In genomic region chr19:7670790-7671189, GRCh38 we compare ENCODE assay signal across 23 cellular contexts. TPM values are rescaled to one million over a fixed set of nuclear protein-coding genes. Genes with fewer than 3 reads are reported as not detected.
DNase-seq lines count a peak whose midpoint lies in the region; ATAC-seq lines count a peak whose summit lies in the region.
"Had no signal": no experiment of that assay in that cellular context is flagged by ENCODE, and none has a peak within 500 bp of the region (broad histone marks: within the 10 kb centered on the region; RNA-seq: fewer than 3 reads in every experiment).

No MANE protein-coding gene starts in this region.

- H3K9ac ChIP-seq in BLaER1 (no peak overlapping the region), ES-I3 (ENCODE audit: low read depth, low read length) (peak overlapping the region; percentile 54; the same call in 1 of the 2 replicates)

- H3K4me3 ChIP-seq in BLaER1: peak overlapping the region; percentile 57
- H3K4me3 ChIP-seq: left ventricle myocardium inferior, right atrium auricular region, tibial nerve had no signal

- peaks cover 7% of the 10 kb centered on the region; the same call in 1 of the 2 replicates for H3K9me3 ChIP-seq in BLaER1
- H3K9me3 ChIP-seq in ES-I3 (ENCODE audit: control insufficient read depth, insufficient read depth, low read length): no peaks in the 10 kb centered on the region
- H3K9me3 ChIP-seq: tibial nerve had no signal

- in situ Hi-C loops in G401 (cut with HindIII; ENCODE audit: low sequenced_read_pairs): no loop called here

- H3K36me3 ChIP-seq in BLaER1 (no peaks in the 10 kb centered on the region), ES-I3 (ENCODE audit: insufficient read depth, low read length) (no peaks in the 10 kb centered on the region)
- H3K36me3 ChIP-seq: heart left ventricle, left ventricle myocardium inferior, right atrium auricular region, tibial nerve had no signal

- ATAC-seq in activated CD4-positive, CD25-positive, alpha-beta regulatory T cell treated with anti-CD3 and anti-CD28 coated beads, Interleukin-2, amount 50 U/mL, for 24 hours: no peak
- ATAC-seq: natural killer cell treated with Interleukin-12 subunit alpha and Interleukin-12 subunit beta and Interleukin-15 and Interleukin-18, amount 100 ng/mL, for 72 hours had no signal

- H3K27ac ChIP-seq in BLaER1: peak overlapping the region; percentile 41; the same call in 1 of the 2 replicates
- H3K27ac ChIP-seq: heart left ventricle, left ventricle myocardium inferior, right atrium auricular region, tibial nerve had no signal

- peak overlapping the region; percentile 94 for H3K4me2 ChIP-seq in BLaER1

- peaks cover 17% of the 10 kb centered on the region for H3K27me3 Mint-ChIP-seq in activated naive CD8-positive, alpha-beta T cell

- no peaks in the 10 kb centered on the region for H4K20me1 ChIP-seq in BLaER1

- DNase-seq in iPS-NIHi11 (ENCODE audit: low spot score) (peak; percentile 48), COR-L47 (lab: John Stamatoyannopoulos, UW) (no peak), G401 (ENCODE audit: low spot score) (no peak), NCI-H774 (lab: John Stamatoyannopoulos, UW) (no peak)
- DNase-seq: amniotic stem cell; C1 segment of cervical spinal cord; erythroblast; GDM1; heart left ventricle; left ventricle myocardium inferior; NCI-H1048; NCI-H2171; SHP77; stimulated activated CD4-positive, alpha-beta T cell treated with anti-CD3 and anti-CD28 coated beads, Interleukin-1b, Interleukin-23, amount 100 ng/mL, for 48 hours had no signal

- no peak overlapping the region for H3K27ac Mint-ChIP-seq in activated naive CD8-positive, alpha-beta T cell
- H3K27ac Mint-ChIP-seq: activated CD8-positive, alpha-beta memory T cell treated with anti-CD3 and anti-CD28 coated beads, Interleukin-2, amount 10 ng/mL, durations not matched to agents 7 days and 5 days; natural killer cell treated with Interleukin-12 subunit alpha and Interleukin-12 subunit beta and Interleukin-15 and Interleukin-18, amount 100 ng/mL, for 72 hours had no signal

- peak overlapping the region; percentile 75 for H3K4me3 Mint-ChIP-seq in activated naive CD8-positive, alpha-beta T cell
- H3K4me3 Mint-ChIP-seq: natural killer cell treated with Interleukin-12 subunit alpha and Interleukin-12 subunit beta and Interleukin-15 and Interleukin-18, amount 100 ng/mL, for 72 hours had no signal

- no peaks in the 10 kb centered on the region for H3K36me3 Mint-ChIP-seq in activated naive CD8-positive, alpha-beta T cell
- H3K36me3 Mint-ChIP-seq: activated CD8-positive, alpha-beta memory T cell treated with anti-CD3 and anti-CD28 coated beads, Interleukin-2, amount 10 ng/mL, durations not matched to agents 7 days and 5 days; natural killer cell treated with Interleukin-12 subunit alpha and Interleukin-12 subunit beta and Interleukin-15 and Interleukin-18, amount 100 ng/mL, for 72 hours had no signal

- H3K4me1 ChIP-seq in BLaER1 (peaks cover 50% of the 10 kb centered on the region), ES-I3 (ENCODE audit: insufficient read depth, low read length) (no peaks in the 10 kb centered on the region)
- H3K4me1 ChIP-seq: left ventricle myocardium inferior, right atrium auricular region had no signal

- no peaks in the 10 kb centered on the region for H3K9me3 Mint-ChIP-seq in activated naive CD8-positive, alpha-beta T cell (ENCODE audit: low read depth)
- H3K9me3 Mint-ChIP-seq: natural killer cell treated with Interleukin-12 subunit alpha and Interleukin-12 subunit beta and Interleukin-15 and Interleukin-18, amount 100 ng/mL, for 72 hours had no signal

- H3K27me3 ChIP-seq in BLaER1: no peaks in the 10 kb centered on the region
- H3K27me3 ChIP-seq: right atrium auricular region had no signal

- H3K4me1 Mint-ChIP-seq in activated naive CD8-positive, alpha-beta T cell (ENCODE audit: low read depth): peaks cover 21% of the 10 kb centered on the region

RNA-seq across cellular contexts. Expression of gene RETN, which starts 1.9 kb away (rescaled TPM):
- not detected in 2 replicates for total RNA-seq in G401 (2014; rRNA removed; shearing (Covaris generic))
- total RNA-seq: activated CD8-positive, alpha-beta memory T cell treated with anti-CD3 and anti-CD28 coated beads, Interleukin-2, amount 10 ng/mL, durations not matched to agents 7 days and 5 days; HT1080; natural killer cell treated with Interleukin-12 subunit alpha and Interleukin-12 subunit beta and Interleukin-15 and Interleukin-18, amount 100 ng/mL, for 72 hours; right atrium auricular region; tibial nerve had no signal

RNA-seq across cellular contexts. Expression of gene MCEMP1, which starts 6.1 kb away (rescaled TPM):
- not detected in 2 replicates for total RNA-seq in G401 (2014; rRNA removed; shearing (Covaris generic))
- total RNA-seq: activated CD8-positive, alpha-beta memory T cell treated with anti-CD3 and anti-CD28 coated beads, Interleukin-2, amount 10 ng/mL, durations not matched to agents 7 days and 5 days; HT1080; natural killer cell treated with Interleukin-12 subunit alpha and Interleukin-12 subunit beta and Interleukin-15 and Interleukin-18, amount 100 ng/mL, for 72 hours had no signal

RNA-seq across cellular contexts. Expression of gene TRAPPC5, which starts 9.8 kb away (rescaled TPM):
- 131 and 153 TPM in 2 replicates for total RNA-seq in G401 (2014; rRNA removed; shearing (Covaris generic))

RNA-seq across cellular contexts. Expression of gene FCER2, which starts 31.1 kb away (rescaled TPM):
- total RNA-seq in G401 (2014; rRNA removed; shearing (Covaris generic)): not detected in 2 replicates
- total RNA-seq: HT1080, right atrium auricular region had no signal

RNA-seq across cellular contexts. Expression of gene STXBP2, which starts 33.9 kb away (rescaled TPM):
- 0.20 TPM in 1 of 2 replicates, not detected in the other for total RNA-seq in G401 (2014; rRNA removed; shearing (Covaris generic))
